Comparison of ENCODE assay signal across 22 cellular contexts in genomic region chr3:57896691-57897090, GRCh38.
A peak's percentile ranks its signal among the peaks of the same experiment; 100 is the strongest.
DNase-seq lines count a peak whose midpoint lies in the region; ATAC-seq and TF ChIP-seq lines count a peak whose summit lies in the region.
"Had no signal": no experiment of that assay in that cellular context is flagged by ENCODE, and none has a peak within 500 bp of the region (broad histone marks: within the 10 kb centered on the region; RNA-seq: fewer than 3 reads in every experiment).

No MANE protein-coding gene starts in this region.

- no peak overlapping the region for H3K27ac Mint-ChIP-seq in activated T-helper 2 cell treated with anti-CD3 and anti-CD28 coated beads, Interferon-gamma antibody, Interleukin-2, Interleukin-4, amounts not matched to agents 10 μg/mL and 5 μg/mL and 100 μg/mL, durations not matched to agents 14 hours and 24 hours and 36 hours
- H3K27ac Mint-ChIP-seq: activated CD4-positive, alpha-beta T cell treated with anti-CD3 and anti-CD28 coated beads, Interleukin-2, amount 10 ng/mL, durations not matched to agents 7 days and 5 days; activated naive CD4-positive, alpha-beta T cell treated with anti-CD3 and anti-CD28 coated beads, Interleukin-2, amount 10 ng/mL, durations not matched to agents 7 days and 5 days; T-helper 1 cell treated with Interleukin-12 subunit alpha and Interleukin-12 subunit beta and Interleukin-4 antibody, amounts not matched to agents 30 μg/mL and 1 μg/mL, for 36 hours had no signal

- H3K4me3 ChIP-seq in mucosa of descending colon (no peak overlapping the region), thoracic aorta (peak overlapping the region; percentile 66), trophoblast cell (ENCODE audit: low read depth, low read length) (no peak overlapping the region)
- H3K4me3 ChIP-seq: cardiac muscle cell, HAP-1, lung had no signal

- ATAC-seq in mucosa of descending colon: peak; percentile 40
- no peak for ATAC-seq in thoracic aorta (ENCODE audit: insufficient number of reproducible peaks, low FRiP score, low read depth)
- ATAC-seq: HepG2 had no signal

- H3K4me3 Mint-ChIP-seq in activated T-helper 2 cell treated with anti-CD3 and anti-CD28 coated beads, Interferon-gamma antibody, Interleukin-2, Interleukin-4, amounts not matched to agents 10 μg/mL and 5 μg/mL and 100 μg/mL, durations not matched to agents 14 hours and 24 hours and 36 hours (ENCODE audit: low read depth): no peak overlapping the region
- H3K4me3 Mint-ChIP-seq: activated CD4-positive, alpha-beta T cell treated with anti-CD3 and anti-CD28 coated beads, Interleukin-2, amount 10 ng/mL, durations not matched to agents 7 days and 5 days; activated naive CD4-positive, alpha-beta T cell treated with anti-CD3 and anti-CD28 coated beads, Interleukin-2, amount 10 ng/mL, durations not matched to agents 7 days and 5 days; T-helper 1 cell treated with Interleukin-12 subunit alpha and Interleukin-12 subunit beta and Interleukin-4 antibody, amounts not matched to agents 30 μg/mL and 1 μg/mL, for 36 hours had no signal

- no peak overlapping the region for H3K23ac ChIP-seq in trophoblast cell (ENCODE audit: low read length)

- H3K36me3 ChIP-seq in mucosa of descending colon (ENCODE audit: low read depth): no peaks in the 10 kb centered on the region
- H3K36me3 ChIP-seq in thoracic aorta: peaks cover 3% of the 10 kb centered on the region
- peaks cover 2 to 5% of the 10 kb centered on the region in 2 experiments for H3K36me3 ChIP-seq in trophoblast cell (ENCODE audit: control insufficient read depth in 1 of 2, insufficient read depth in 2 of 2, low read length in 2 of 2)
- H3K36me3 ChIP-seq: HAP-1 had no signal

- H3K18ac ChIP-seq in trophoblast cell (ENCODE audit: low read length): no peak overlapping the region

- no peak overlapping the region for H4K91ac ChIP-seq in trophoblast cell (ENCODE audit: low read depth, low read length)

- H3K27me3 ChIP-seq in thoracic aorta (replicated peaks; ENCODE audit: insufficient read depth) (no peaks in the 10 kb centered on the region), trophoblast cell (ENCODE audit: insufficient read depth, low read length) (no peaks in the 10 kb centered on the region)
- H3K27me3 ChIP-seq: cardiac muscle cell had no signal

- H2AK5ac ChIP-seq in trophoblast cell (ENCODE audit: low read length): no peak overlapping the region

- WGBS in trophoblast cell (ENCODE audit: extremely low coverage, insufficient coverage, insufficient read length): no CpG with 5 or more reads among the region's 4 CpGs

- H3K36me3 Mint-ChIP-seq in activated T-helper 2 cell treated with anti-CD3 and anti-CD28 coated beads, Interferon-gamma antibody, Interleukin-2, Interleukin-4, amounts not matched to agents 10 μg/mL and 5 μg/mL and 100 μg/mL, durations not matched to agents 14 hours and 24 hours and 36 hours (ENCODE audit: low read depth): peaks cover 42% of the 10 kb centered on the region

- H3K79me1 ChIP-seq in trophoblast cell (ENCODE audit: low read length): no peaks in the 10 kb centered on the region

- H4K12ac ChIP-seq in trophoblast cell (ENCODE audit: low read depth, low read length): no peak overlapping the region

- DNase-seq in NCI-H1092 (lab: John Stamatoyannopoulos, UW): peak; percentile 1
- peak; percentile 94 for DNase-seq in NCI-H748 treated with DMSO at 0.1 percent for 48 hours (lab: John Stamatoyannopoulos, UW)
- no peak for DNase-seq in mucosa of descending colon
- DNase-seq in thoracic aorta (ENCODE audit: low spot score): no peak
- DNase-seq in NCI-H1694 treated with DMSO at 0.1 percent for 48 hours (lab: John Stamatoyannopoulos, UW): no peak
- DNase-seq in trophoblast cell: no peak
- no peak for DNase-seq in activated T-helper 2 cell treated with anti-CD3 and anti-CD28 coated beads, Interferon-gamma antibody, Interleukin-2, Interleukin-4, amounts not matched to agents 10 μg/mL and 5 μg/mL and 100 μg/mL, durations not matched to agents 14 hours and 24 hours and 36 hours (ENCODE audit: low spot score)
- DNase-seq: activated CD4-positive, alpha-beta T cell treated with anti-CD3 and anti-CD28 coated beads, Interleukin-2, amount 10 ng/mL, durations not matched to agents 7 days and 5 days; activated naive CD4-positive, alpha-beta T cell treated with anti-CD3 and anti-CD28 coated beads, Interleukin-2, amount 10 ng/mL, durations not matched to agents 7 days and 5 days; dermis blood vessel endothelial cell; kidney; NCI-H1048; NCI-H2171 treated with DMSO at 0.1 percent for 48 hours; NCI-H524 treated with DMSO at 0.1 percent for 48 hours; WERI-Rb-1 had no signal

- H3K4ac ChIP-seq in trophoblast cell (ENCODE audit: low read depth, low read length): no peak overlapping the region

- H3K9me3 ChIP-seq in mucosa of descending colon (no peaks in the 10 kb centered on the region), thoracic aorta (no peaks in the 10 kb centered on the region), trophoblast cell (ENCODE audit: insufficient read depth, low read depth, low read length) (no peaks in the 10 kb centered on the region)
- H3K9me3 ChIP-seq: HAP-1 had no signal

- H3K4me2 ChIP-seq in trophoblast cell (ENCODE audit: low read length): no peak overlapping the region

- no peak for TF ChIP-seq CTCF in mucosa of descending colon (IDR thresholded peaks at IDR 0.05)
- no peak for TF ChIP-seq CTCF in thoracic aorta (IDR thresholded peaks at IDR 0.05)

- H3K4me1 ChIP-seq in mucosa of descending colon (ENCODE audit: low read depth) (no peaks in the 10 kb centered on the region), thoracic aorta (ENCODE audit: control insufficient read depth in 1 of 2, low read depth in 2 of 2) (peaks cover 27 to 68% of the 10 kb centered on the region in 2 donors), trophoblast cell (ENCODE audit: control insufficient read depth in 1 of 2, insufficient read depth in 2 of 2, low read length in 2 of 2) (no peaks in the 10 kb centered on the region)

- intact Hi-C loops in mucosa of descending colon (cut with DNase I, micrococcal nuclease): no loop called here
- intact Hi-C loops in activated T-helper 2 cell treated with anti-CD3 and anti-CD28 coated beads, Interferon-gamma antibody, Interleukin-2, Interleukin-4, amounts not matched to agents 10 μg/mL and 5 μg/mL and 100 μg/mL, durations not matched to agents 14 hours and 24 hours and 36 hours (cut with micrococcal nuclease): no loop called here

- no peaks in the 10 kb centered on the region for H3K4me1 Mint-ChIP-seq in activated T-helper 2 cell treated with anti-CD3 and anti-CD28 coated beads, Interferon-gamma antibody, Interleukin-2, Interleukin-4, amounts not matched to agents 10 μg/mL and 5 μg/mL and 100 μg/mL, durations not matched to agents 14 hours and 24 hours and 36 hours (ENCODE audit: low read depth)
- H3K4me1 Mint-ChIP-seq: activated CD4-positive, alpha-beta T cell treated with anti-CD3 and anti-CD28 coated beads, Interleukin-2, amount 10 ng/mL, durations not matched to agents 7 days and 5 days; activated naive CD4-positive, alpha-beta T cell treated with anti-CD3 and anti-CD28 coated beads, Interleukin-2, amount 10 ng/mL, durations not matched to agents 7 days and 5 days had no signal

- H2BK120ac ChIP-seq in trophoblast cell (ENCODE audit: insufficient read depth, low read length, poor library complexity): no peak overlapping the region

- no peak overlapping the region for H3K9ac ChIP-seq in trophoblast cell (ENCODE audit: low read length)

- no peak overlapping the region for H4K8ac ChIP-seq in trophoblast cell (ENCODE audit: low read depth, low read length)

- no peak overlapping the region for H3K14ac ChIP-seq in trophoblast cell (ENCODE audit: low read length)

- no peaks in the 10 kb centered on the region for H3K27me3 Mint-ChIP-seq in activated T-helper 2 cell treated with anti-CD3 and anti-CD28 coated beads, Interferon-gamma antibody, Interleukin-2, Interleukin-4, amounts not matched to agents 10 μg/mL and 5 μg/mL and 100 μg/mL, durations not matched to agents 14 hours and 24 hours and 36 hours (ENCODE audit: low read depth)
- H3K27me3 Mint-ChIP-seq: activated CD4-positive, alpha-beta T cell treated with anti-CD3 and anti-CD28 coated beads, Interleukin-2, amount 10 ng/mL, durations not matched to agents 7 days and 5 days; activated naive CD4-positive, alpha-beta T cell treated with anti-CD3 and anti-CD28 coated beads, Interleukin-2, amount 10 ng/mL, durations not matched to agents 7 days and 5 days had no signal

- H3K27ac ChIP-seq in thoracic aorta (peak overlapping the region; percentile 93 to 95), trophoblast cell (ENCODE audit: low read depth, low read length) (no peak overlapping the region)
- H3K27ac ChIP-seq: C4-2B, cardiac muscle cell, HL-60, WERI-Rb-1 had no signal

- H3K9me3 Mint-ChIP-seq in activated T-helper 2 cell treated with anti-CD3 and anti-CD28 coated beads, Interferon-gamma antibody, Interleukin-2, Interleukin-4, amounts not matched to agents 10 μg/mL and 5 μg/mL and 100 μg/mL, durations not matched to agents 14 hours and 24 hours and 36 hours: no peaks in the 10 kb centered on the region
- H3K9me3 Mint-ChIP-seq: activated CD4-positive, alpha-beta T cell treated with anti-CD3 and anti-CD28 coated beads, Interleukin-2, amount 10 ng/mL, durations not matched to agents 7 days and 5 days; activated naive CD4-positive, alpha-beta T cell treated with anti-CD3 and anti-CD28 coated beads, Interleukin-2, amount 10 ng/mL, durations not matched to agents 7 days and 5 days had no signal

- H3K79me2 ChIP-seq in trophoblast cell (ENCODE audit: control insufficient read depth, insufficient read depth, low read length, poor library complexity): no peaks in the 10 kb centered on the region

- H2BK12ac ChIP-seq in trophoblast cell (ENCODE audit: low read length): no peak overlapping the region

- H2BK5ac ChIP-seq in trophoblast cell (ENCODE audit: low read depth, low read length, poor library complexity): no peak overlapping the region

- no peak overlapping the region for H2AFZ ChIP-seq in trophoblast cell (ENCODE audit: insufficient read depth, low read length, poor library complexity)

Comparison
In these comparisons a context has a peak if more than half of its experiments do, and no peak if none do; other contexts are left out.
1. DNase-seq: peak in NCI-H1092 (single experiment) and NCI-H748 treated with DMSO at 0.1 percent for 48 hours (single experiment); none in mucosa of descending colon (0 of 3), thoracic aorta (single experiment), NCI-H1694 treated with DMSO at 0.1 percent for 48 hours (single experiment), trophoblast cell (0 of 2) and activated T-helper 2 cell treated with anti-CD3 and anti-CD28 coated beads, Interferon-gamma antibody, Interleukin-2, Interleukin-4, amounts not matched to agents 10 μg/mL and 5 μg/mL and 100 μg/mL, durations not matched to agents 14 hours and 24 hours and 36 hours (single experiment).